In the genomic region with DNA sequence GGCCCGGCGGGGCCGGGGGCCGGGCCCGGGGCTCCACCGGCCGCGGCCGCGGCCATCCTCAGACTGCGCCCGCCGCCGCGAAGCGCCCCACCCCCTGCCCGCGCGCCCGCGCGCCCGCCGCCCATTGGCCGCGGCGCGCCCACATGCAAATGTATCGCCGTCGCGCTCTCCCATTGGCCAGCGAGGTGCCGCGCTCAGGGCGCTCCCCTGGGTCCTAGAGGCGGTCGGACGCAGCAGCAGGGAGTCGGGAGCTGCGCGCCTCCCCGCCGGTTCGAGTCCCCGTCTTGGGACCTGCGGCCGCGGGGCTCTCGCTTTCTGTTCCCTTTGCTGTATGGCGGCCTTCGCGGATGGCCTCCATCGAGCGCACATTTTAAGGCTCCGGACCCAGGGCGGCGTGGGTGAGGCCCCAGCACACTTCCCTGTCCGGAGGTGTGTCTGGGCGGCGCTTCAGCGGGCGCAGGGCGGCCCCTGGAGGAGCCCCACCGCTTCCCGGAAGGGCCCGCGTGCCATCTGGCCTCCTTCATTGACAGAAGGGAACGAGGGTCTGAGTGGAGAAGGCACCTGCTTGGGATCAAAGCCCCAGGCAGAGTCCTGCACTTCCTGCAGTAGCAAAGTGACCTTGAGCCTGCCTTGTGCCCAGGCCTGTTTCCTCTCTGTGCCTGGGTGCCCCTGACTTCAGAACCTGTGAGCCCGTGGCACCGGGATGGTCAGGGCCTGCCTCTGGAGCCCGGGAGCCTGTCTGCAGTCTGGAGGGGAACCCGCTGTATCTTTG, we compare ENCODE assay signal across 8 cellular contexts. TPM values are rescaled to one million over a fixed set of nuclear protein-coding genes. Genes with fewer than 3 reads are reported as not detected.
DNase-seq lines count a peak whose midpoint lies in the region; ATAC-seq and TF ChIP-seq lines count a peak whose summit lies in the region.

CABLES2 (minus strand) TSS at position 65 of the 772 bp plus-strand sequence; CDS start at position 56, 9 bp downstream.

- intact Hi-C loops in mammary epithelial cell (cut with micrococcal nuclease) = loop anchor here (5.0 kb wide), 2 partner anchors 210 to 385 kb away; no protein-coding TSS in a partner anchor

- H3K27ac ChIP-seq in WERI-Rb-1 (peak within 1 kb of the TSS; percentile 97), mammary epithelial cell (ENCODE audit: insufficient read depth, low read depth, low read length) (no peak within 1 kb of the TSS), smooth muscle cell (ENCODE audit: low read depth) (no peak within 1 kb of the TSS)

- H4K20me1 ChIP-seq in mammary epithelial cell (ENCODE audit: insufficient read depth, low read length) = no peaks in the 10 kb centered on the region
- H4K20me1 ChIP-seq in smooth muscle cell (ENCODE audit: low read depth) = peaks cover 6% of the 10 kb centered on the region

- H2AFZ ChIP-seq in mammary epithelial cell (ENCODE audit: low read depth, low read length) (peak within 1 kb of the TSS; percentile 92), smooth muscle cell (ENCODE audit: low read depth) (peak within 1 kb of the TSS; percentile 86)

- H3K36me3 Mint-ChIP-seq in immature natural killer cell = no peaks in the 10 kb centered on the region

- H3K4me1 Mint-ChIP-seq in immature natural killer cell = peaks cover 19 to 38% of the 10 kb centered on the region in 2 donors

- H3K4me2 ChIP-seq in mammary epithelial cell (ENCODE audit: insufficient read depth, low read depth, low read length) (peak within 1 kb of the TSS; percentile 90), smooth muscle cell (peak within 1 kb of the TSS; percentile 96)

- DNase-seq in AG08396 (ENCODE audit: low spot score) = peak; percentile 98
- peak; percentile 94 for DNase-seq in NCI-H2196 (lab: John Stamatoyannopoulos, UW; ENCODE audit: unreplicated experiment)
- DNase-seq in WERI-Rb-1 = peak; percentile 94
- DNase-seq in mammary epithelial cell = peak; percentile 91
- peak; percentile 92 to 93 (median 93) for DNase-seq in immature natural killer cell
- DNase-seq in smooth muscle cell (lab: John Stamatoyannopoulos, UW; ENCODE audit: unreplicated experiment) = peak; percentile 39

- peaks cover 22% of the 10 kb centered on the region for H3K36me3 ChIP-seq in WERI-Rb-1
- H3K36me3 ChIP-seq in mammary epithelial cell (ENCODE audit: insufficient read depth, low read length) = no peaks in the 10 kb centered on the region
- H3K36me3 ChIP-seq in smooth muscle cell (ENCODE audit: low read depth) = no peaks in the 10 kb centered on the region

- 10% methylated on average over 30 of the region's 73 CpGs for WGBS in mammary epithelial cell (ENCODE audit: low coverage, missing lambda C conversion rate)
- 12% methylated on average over 40 of the region's 73 CpGs for WGBS in smooth muscle cell (ENCODE audit: low lambda C conversion rate)

- BruUV-seq in mammary epithelial cell (replicated peaks; lab: Mats Ljungman, UMichigan) = no TSS peak

- in situ Hi-C loops in mammary epithelial cell (cut with MboI; ENCODE audit: low sequenced_read_pairs in 2 of 2) = no loop called here

- H3K4me3 ChIP-seq in WERI-Rb-1 (ENCODE audit: low read depth, low read length) = peak within 1 kb of the TSS; percentile 69
- H3K4me3 ChIP-seq in mammary epithelial cell (replicated peaks in 1 of 3; ENCODE audit: insufficient read depth in 1 of 3, low read depth in 2 of 3, low read length in 3 of 3) = peak within 1 kb of the TSS; percentile 56 to 71 (median 69)
- peak within 1 kb of the TSS; percentile 57 for H3K4me3 ChIP-seq in smooth muscle cell

- H3K9ac ChIP-seq in mammary epithelial cell (ENCODE audit: insufficient read depth, low read length) (peak within 1 kb of the TSS; percentile 57), smooth muscle cell (ENCODE audit: low read depth) (peak within 1 kb of the TSS; percentile 81)

- H3K4me1 ChIP-seq in mammary epithelial cell (ENCODE audit: insufficient read depth, low read length) (peaks cover 26% of the 10 kb centered on the region), smooth muscle cell (ENCODE audit: low read depth) (peaks cover 11% of the 10 kb centered on the region)

- H3K27me3 ChIP-seq in WERI-Rb-1 (ENCODE audit: insufficient read depth, low read depth, severe bottlenecking) (no peaks in the 10 kb centered on the region), mammary epithelial cell (ENCODE audit: insufficient read depth, low read length) (no peaks in the 10 kb centered on the region), smooth muscle cell (ENCODE audit: low read depth) (no peaks in the 10 kb centered on the region)

- H3K27ac Mint-ChIP-seq in immature natural killer cell = peak within 1 kb of the TSS; percentile 51 to 85 (median 76)

- H3K9me3 ChIP-seq in WERI-Rb-1 (ENCODE audit: severe bottlenecking) (no peaks in the 10 kb centered on the region), mammary epithelial cell (replicated peaks; ENCODE audit: insufficient read depth, low read length) (no peaks in the 10 kb centered on the region), smooth muscle cell (replicated peaks; ENCODE audit: low read depth) (no peaks in the 10 kb centered on the region)

- CTCF ChIA-PET in mammary epithelial cell (lab: Charles Lee; ENCODE audit: low non-redundant PET) = no interaction called here

- no peaks in the 10 kb centered on the region for H3K9me3 Mint-ChIP-seq in immature natural killer cell

- H3K79me2 ChIP-seq in mammary epithelial cell (ENCODE audit: insufficient read depth, low read length) = peaks cover 15% of the 10 kb centered on the region
- peaks cover 11% of the 10 kb centered on the region for H3K79me2 ChIP-seq in smooth muscle cell (ENCODE audit: low read depth)

- H3K27me3 Mint-ChIP-seq in immature natural killer cell (ENCODE audit: low read depth in 3 of 3) = peaks cover 4 to 14% (median 6%) of the 10 kb centered on the region in 3 donors

- H3F3A ChIP-seq in smooth muscle cell (ENCODE audit: low read depth) = no peaks in the 10 kb centered on the region

- ATAC-seq in GM18907 (IDR thresholded peaks at IDR 0.05; ENCODE audit: unreplicated experiment) = peak; percentile 74
- ATAC-seq in HG03135 (IDR thresholded peaks at IDR 0.05; ENCODE audit: unreplicated experiment) = peak; percentile 82

- no peak for TF ChIP-seq CTCF in WERI-Rb-1 (IDR thresholded peaks at IDR 0.05; ENCODE audit: low read depth, low read length)
- no peak for TF ChIP-seq CTCF in mammary epithelial cell (conservative IDR thresholded peaks at IDR 0.05 in 1 of 2, IDR thresholded peaks at IDR 0.05 in 1 of 2; ENCODE audit: extremely low read depth in 1 of 2, insufficient read depth in 1 of 2, low read depth in 1 of 2, low read length in 2 of 2)
- no peak for TF ChIP-seq CTCF in smooth muscle cell (IDR thresholded peaks at IDR 0.05; ENCODE audit: borderline replicate concordance, insufficient read depth, poor library complexity, severe bottlenecking)

- dilution Hi-C loops in mammary epithelial cell (cut with HindIII; ENCODE audit: low sequenced_read_pairs) = no loop called here

- peak within 1 kb of the TSS; percentile 78 to 84 (median 79) for H3K4me3 Mint-ChIP-seq in immature natural killer cell

RNA-seq across cellular contexts. Expression of gene CABLES2, which starts in this region (rescaled TPM):
- total RNA-seq in mammary epithelial cell (1 to 10 TPM; 2.3 to 4.4 TPM), smooth muscle cell (5.2 and 7.6 TPM in 2 replicates)
- polyA plus RNA-seq in mammary epithelial cell (4.7 TPM), immature natural killer cell (1 to 10 TPM; 1.3 to 2.6 (median 2.5) TPM), smooth muscle cell (7.4 and 13.7 TPM in 2 replicates)
- polyA minus RNA-seq in mammary epithelial cell = 12.8 TPM

Comparison
In these comparisons a context has a peak if more than half of its experiments do, and no peak if none do; other contexts are left out.
1. DNase-seq: peak in every context shown above with its lines; median percentile 98 in AG08396; 94 in NCI-H2196; 94 in WERI-Rb-1; 93 in immature natural killer cell; 91 in mammary epithelial cell; 39 in smooth muscle cell.